In genomic region chr4:2070421-2071251, GRCh38 we compare ENCODE assay signal across 1 cellular context.
TF ChIP-seq lines count a peak whose summit lies in the region.

No MANE protein-coding gene starts in this region.

TF ChIP-seq in HepG2, 621 proteins besides CTCF, POLR2A, EP300 and RAD21 (continued from another document):
- TF ChIP-seq NFKB2 (CRISPR knock-in tag; IDR thresholded peaks at IDR 0.05; ENCODE audit: borderline replicate concordance) (0 out of 2 replicates have a peak, but pooled peaks have one; percentile 7), ISX (CRISPR knock-in tag; conservative IDR thresholded peaks at IDR 0.05) (no peak), MTF1 (CRISPR knock-in tag; IDR thresholded peaks at IDR 0.05) (no peak), PHF8 (CRISPR knock-in tag; IDR thresholded peaks at IDR 0.05) (no peak), NAIF1 (CRISPR knock-in tag; IDR thresholded peaks at IDR 0.05; ENCODE audit: borderline replicate concordance) (no peak), TEAD3 (CRISPR knock-in tag; optimal IDR thresholded peaks at IDR 0.05; ENCODE audit: borderline replicate concordance) (peak; percentile 9), AHDC1 (CRISPR knock-in tag; IDR thresholded peaks at IDR 0.05; ENCODE audit: borderline replicate concordance) (no peak), PCBP1 (IDR thresholded peaks at IDR 0.05; ENCODE audit: borderline replicate concordance, low read depth, low read length) (no peak), HNRNPL (IDR thresholded peaks at IDR 0.05; ENCODE audit: low read depth, low read length) (0 out of 2 replicates have a peak, but pooled peaks have one; percentile 49), THAP8 (CRISPR knock-in tag; IDR thresholded peaks at IDR 0.05; ENCODE audit: borderline replicate concordance) (no peak), ZXDC (CRISPR knock-in tag; IDR thresholded peaks at IDR 0.05) (no peak), ZNF260 (CRISPR knock-in tag; IDR thresholded peaks at IDR 0.05; ENCODE audit: borderline replicate concordance, low read depth) (no peak), ZNF878 (CRISPR knock-in tag; IDR thresholded peaks at IDR 0.05) (no peak), ZNF350 (CRISPR knock-in tag; IDR thresholded peaks at IDR 0.05; ENCODE audit: borderline replicate concordance, low read depth) (no peak)
